22 cellular contexts compared by ENCODE assay signal in genomic region chr13:101512650-101513049, GRCh38.
DNase-seq lines count a peak whose midpoint lies in the region; ATAC-seq and TF ChIP-seq lines count a peak whose summit lies in the region.
"Had no signal": no experiment of that assay in that cellular context is flagged by ENCODE, and none has a peak within 500 bp of the region (broad histone marks: within the 10 kb centered on the region; RNA-seq: fewer than 3 reads in every experiment).

No MANE protein-coding gene starts in this region.

- no peak overlapping the region for H3K4me3 ChIP-seq in A673 (ENCODE audit: low read depth, low read length, poor library complexity, severe bottlenecking)
- H3K4me3 ChIP-seq in MG63, result no peak overlapping the region
- no peak overlapping the region for H3K4me3 ChIP-seq in astrocyte of the spinal cord (ENCODE audit: low read depth, low read length)
- no peak overlapping the region for H3K4me3 ChIP-seq in psoas muscle
- no peak overlapping the region for H3K4me3 ChIP-seq in neuronal stem cell (ENCODE audit: low read length in 2 of 2)
- H3K4me3 ChIP-seq: K562, uterus had no signal

- TF ChIP-seq CTCF in A673 (conservative IDR thresholded peaks at IDR 0.05; ENCODE audit: low read depth, low read length) (no peak), astrocyte of the spinal cord (IDR thresholded peaks at IDR 0.05; ENCODE audit: low read depth, low read length) (no peak), psoas muscle (IDR thresholded peaks at IDR 0.05) (no peak)

- H3K18ac ChIP-seq in neuronal stem cell (ENCODE audit: low read length), result no peak overlapping the region

- peak; percentile 86 for DNase-seq in A673 (ENCODE audit: low spot score)
- peak; percentile 42 for DNase-seq in MG63
- DNase-seq in astrocyte of the spinal cord (ENCODE audit: low read depth, low spot score), result peak; percentile 86
- DNase-seq in iris pigment epithelial cell (ENCODE audit: low read depth), result peak; percentile 64
- DNase-seq in psoas muscle, result no peak
- DNase-seq in neuronal stem cell (ENCODE audit: low spot score), result no peak
- DNase-seq in SK-N-DZ (ENCODE audit: low spot score), result no peak
- DNase-seq: 8988T, activated gamma-delta T cell treated with Interleukin-2 at 50 U/mL for 16 hours, amygdala, C1 segment of cervical spinal cord, foreskin keratinocyte, hypothalamus, mesendoderm, NCI-H187 treated with DMSO at 0.1 percent for 48 hours, NCI-H510A, uterus had no signal

- H4K91ac ChIP-seq in neuronal stem cell (ENCODE audit: low read depth, low read length, poor library complexity), result no peak overlapping the region

- H2AK5ac ChIP-seq in neuronal stem cell (ENCODE audit: low read depth, low read length), result no peak overlapping the region

- H3K27ac ChIP-seq in A673 (ENCODE audit: low read depth, low read length, poor library complexity, severe bottlenecking) (peak overlapping the region; percentile 55), psoas muscle (no peak overlapping the region), neuronal stem cell (replicated peaks; ENCODE audit: low read length) (no peak overlapping the region)
- H3K27ac ChIP-seq: foreskin keratinocyte, uterus, VCaP had no signal

- H3K9ac ChIP-seq in neuronal stem cell (ENCODE audit: low read depth, low read length, poor library complexity), result no peak overlapping the region

- H3K23ac ChIP-seq in neuronal stem cell (ENCODE audit: low read depth, low read length, poor library complexity), result no peak overlapping the region

- H3K14ac ChIP-seq in neuronal stem cell (ENCODE audit: low read length), result no peak overlapping the region

- 13 to 52% (median 14%) methylated on average over 1 of the region's 1 CpG for WGBS in psoas muscle, 3 donors
- WGBS in neuronal stem cell (ENCODE audit: extremely low coverage in 2 of 2, insufficient read length in 2 of 2, insufficient replicate concordance in 1 of 2), 2 donors, result no CpG with 5 or more reads among the region's 1 CpG

- no peaks in the 10 kb centered on the region for H3K36me3 ChIP-seq in A673 (ENCODE audit: insufficient read depth, low read length, poor library complexity, severe bottlenecking)
- no peaks in the 10 kb centered on the region for H3K36me3 ChIP-seq in MG63
- no peaks in the 10 kb centered on the region for H3K36me3 ChIP-seq in psoas muscle (ENCODE audit: insufficient read depth in 1 of 2, low read depth in 1 of 2)
- H3K36me3 ChIP-seq in neuronal stem cell (replicated peaks in 1 of 2; ENCODE audit: control insufficient read depth in 2 of 2, insufficient read depth in 2 of 2, low read length in 2 of 2), result no peaks in the 10 kb centered on the region
- H3K36me3 ChIP-seq: uterus had no signal

- H2AFZ ChIP-seq in neuronal stem cell (ENCODE audit: low read length), result no peak overlapping the region

- peaks cover 8% of the 10 kb centered on the region for H3K9me3 ChIP-seq in A673 (ENCODE audit: low read depth, low read length, poor library complexity, severe bottlenecking)
- peaks cover 8% of the 10 kb centered on the region for H3K9me3 ChIP-seq in MG63
- H3K9me3 ChIP-seq in psoas muscle, result no peaks in the 10 kb centered on the region
- H3K9me3 ChIP-seq in neuronal stem cell (replicated peaks in 1 of 2; ENCODE audit: control insufficient read depth in 2 of 2, insufficient read depth in 1 of 2, low read depth in 1 of 2, low read length in 2 of 2), result no peaks in the 10 kb centered on the region
- H3K9me3 ChIP-seq: uterus had no signal

- H3K79me1 ChIP-seq in neuronal stem cell (ENCODE audit: low read depth, low read length), result no peaks in the 10 kb centered on the region

- H3K4me1 ChIP-seq in A673 (ENCODE audit: insufficient read depth, low read length, poor library complexity, severe bottlenecking) (peaks cover 29% of the 10 kb centered on the region), psoas muscle (no peaks in the 10 kb centered on the region), neuronal stem cell (ENCODE audit: control insufficient read depth in 2 of 2, insufficient read depth in 1 of 2, low read depth in 1 of 2, low read length in 2 of 2) (peaks cover 0 to 6% of the 10 kb centered on the region in 2 donors)
- H3K4me1 ChIP-seq: foreskin keratinocyte, uterus had no signal

- H2BK5ac ChIP-seq in neuronal stem cell (ENCODE audit: low read length), result no peak overlapping the region

- H2BK12ac ChIP-seq in neuronal stem cell (ENCODE audit: low read length), result no peak overlapping the region

- H2BK120ac ChIP-seq in neuronal stem cell (ENCODE audit: low read depth, low read length), result no peak overlapping the region

- no peak for ATAC-seq in psoas muscle
- no peak for ATAC-seq in HG03095 (IDR thresholded peaks at IDR 0.05; ENCODE audit: unreplicated experiment)
- ATAC-seq: foreskin keratinocyte, HCT116, K562, Right ventricle myocardium inferior had no signal

- in situ Hi-C loops in astrocyte of the spinal cord (cut with HindIII; ENCODE audit: low sequenced_read_pairs), result no loop called here

- no peak overlapping the region for H4K8ac ChIP-seq in neuronal stem cell (ENCODE audit: low read depth, low read length)

- BruUV-seq in A673 (replicated peaks; lab: Mats Ljungman, UMichigan), result no TSS peak

- H3K4me2 ChIP-seq in neuronal stem cell (ENCODE audit: insufficient read depth, low read length, poor library complexity, severe bottlenecking), result no peak overlapping the region

- no peak overlapping the region for H3K4ac ChIP-seq in neuronal stem cell (ENCODE audit: low read length)

- CTCF ChIA-PET in A673 (lab: Charles Lee), result no interaction called here

- POLR2A ChIA-PET in A673 (lab: Charles Lee; ENCODE audit: low non-redundant PET), result no interaction called here

- H3K27me3 ChIP-seq in A673 (replicated peaks; ENCODE audit: insufficient read depth, low read depth, low read length, poor library complexity) (no peaks in the 10 kb centered on the region), MG63 (no peaks in the 10 kb centered on the region), psoas muscle (ENCODE audit: insufficient read depth in 3 of 3, low read length in 2 of 3) (no peaks in the 10 kb centered on the region), neuronal stem cell (ENCODE audit: control insufficient read depth in 3 of 3, insufficient read depth in 3 of 3, low read depth in 1 of 3, low read length in 3 of 3) (no peaks in the 10 kb centered on the region)
- H3K27me3 ChIP-seq: foreskin keratinocyte, uterus had no signal

- intact Hi-C loops in A673 (cut with micrococcal nuclease; ENCODE audit: unreplicated experiment), result loop anchor here (10.0 kb wide), 2 partner anchors 402 to 1042 kb away; no protein-coding TSS in a partner anchor
- intact Hi-C loops in psoas muscle (cut with DNase I), result loop anchor here in 1 of 2 donors (10.0 kb wide), 1 partner anchor 242 kb away; no protein-coding TSS in a partner anchor

- no peak overlapping the region for H2BK15ac ChIP-seq in neuronal stem cell (ENCODE audit: low read length)

Comparison
In these comparisons a context has a peak if more than half of its experiments do, and no peak if none do; other contexts are left out.
1. DNase-seq: peak in A673 (single experiment), MG63 (single experiment), astrocyte of the spinal cord (single experiment) and iris pigment epithelial cell (single experiment); none in psoas muscle (0 of 2), neuronal stem cell (single experiment) and SK-N-DZ (single experiment).